In the genomic region with DNA sequence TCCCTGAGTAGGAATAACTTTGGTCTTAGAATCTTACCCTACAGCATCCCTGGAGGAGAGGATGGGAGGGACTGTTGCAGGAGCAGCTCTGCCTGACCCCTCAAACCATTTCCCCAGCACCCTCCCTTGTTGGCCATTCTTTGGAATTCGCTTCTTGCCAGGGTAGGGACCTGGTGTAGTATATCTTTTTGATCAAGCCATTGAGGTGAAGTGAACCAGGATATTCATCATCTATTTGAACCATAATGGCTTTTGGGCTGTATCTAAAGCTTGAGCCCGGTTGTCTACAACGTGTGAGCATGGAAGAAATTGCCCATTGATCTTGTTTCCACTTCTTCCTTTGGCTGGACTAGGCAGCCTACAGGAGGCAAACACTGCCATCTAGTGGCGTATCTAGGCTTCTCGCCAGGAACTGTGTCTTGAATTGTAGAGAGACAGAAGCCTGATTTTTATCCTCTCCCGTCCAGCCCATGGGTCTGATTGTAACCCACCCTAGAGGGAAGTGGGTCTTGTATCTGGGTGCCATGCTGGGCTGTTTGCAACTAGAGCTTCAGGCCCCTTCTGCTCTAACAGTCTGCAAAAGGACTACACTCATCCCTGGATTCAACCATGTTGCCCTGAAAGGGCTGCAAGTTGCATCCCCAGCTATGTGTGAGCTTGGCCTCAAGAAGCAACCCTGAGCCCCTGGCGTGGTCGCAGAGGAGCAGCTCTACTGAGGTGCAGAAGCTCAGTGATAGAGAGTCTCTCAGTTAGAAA, we compare ENCODE assay signal across 8 cellular contexts.
DNase-seq lines count a peak whose midpoint lies in the region; ATAC-seq and TF ChIP-seq lines count a peak whose summit lies in the region.

No MANE protein-coding gene starts in this region.

- ATAC-seq in HG03108 (IDR thresholded peaks at IDR 0.05; ENCODE audit: unreplicated experiment): no peak

- peaks cover 33% of the 10 kb centered on the region for H3K4me1 ChIP-seq in left ventricle myocardium inferior

- intact Hi-C loops in left ventricle myocardium inferior (cut with micrococcal nuclease): loop anchor here (10.0 kb wide), 1 partner anchor 205 kb away; no protein-coding TSS in a partner anchor

- H3K27me3 ChIP-seq in left ventricle myocardium inferior (ENCODE audit: low read depth): no peaks in the 10 kb centered on the region

- TF ChIP-seq CTCF in left ventricle myocardium inferior (IDR thresholded peaks at IDR 0.05; ENCODE audit: borderline replicate concordance): peak; percentile 91

- no peak overlapping the region for H3K4me3 ChIP-seq in left ventricle myocardium inferior

- H3K36me3 ChIP-seq in left ventricle myocardium inferior: no peaks in the 10 kb centered on the region

- H3K9me3 ChIP-seq in left ventricle myocardium inferior (replicated peaks): no peaks in the 10 kb centered on the region

- DNase-seq in NOMO-1 (lab: John Stamatoyannopoulos, UW; ENCODE audit: unreplicated experiment in 2 of 2) (peak; percentile 21 to 59), NOMO-1 treated with dmso at 0.1 percent for 144 hours (lab: John Stamatoyannopoulos, UW; ENCODE audit: unreplicated experiment) (no peak), NCI-H1105 treated with DMSO at 0.1 percent for 48 hours (lab: John Stamatoyannopoulos, UW) (peak; percentile 88), SW480 (ENCODE audit: low spot score) (peak; percentile 68), amniotic epithelial cell (ENCODE audit: low read depth) (peak; percentile 79), left ventricle myocardium inferior (peak; percentile 54), pulmonary artery endothelial cell (ENCODE audit: low read depth, low spot score) (peak; percentile 63)

- peak overlapping the region; percentile 64 for H3K27ac ChIP-seq in left ventricle myocardium inferior (replicated peaks)
